Comparison of ENCODE assay signal across 33 cellular contexts in genomic region chr5:103772248-103772647, GRCh38.
"Had no signal": no experiment of that assay in that cellular context is flagged by ENCODE, and none has a peak within 500 bp of the region (broad histone marks: within the 10 kb centered on the region; RNA-seq: fewer than 3 reads in every experiment).

No MANE protein-coding gene starts in this region.

- H3K27me3 ChIP-seq: adrenal gland, ascending aorta, brain microvascular endothelial cell, breast epithelium, cardiac muscle cell had no signal

- H3K9me3 ChIP-seq: adrenal gland, ascending aorta, breast epithelium had no signal

- DNase-seq: activated effector memory CD4-positive, alpha-beta T cell treated with anti-CD3 and anti-CD28 coated beads, Interleukin-2, amount 50 U/mL, for 16 hours; activated effector memory CD4-positive, alpha-beta T cell treated with Interleukin-2 at 50 U/mL for 16 hours; activated gamma-delta T cell; activated gamma-delta T cell treated with Interleukin-2 at 50 U/mL for 16 hours; activated naive CD4-positive, alpha-beta T cell; activated naive CD4-positive, alpha-beta T cell treated with anti-CD3 and anti-CD28 coated beads for 36 hours; activated naive CD4-positive, alpha-beta T cell treated with anti-CD3 and anti-CD28 coated beads, Interleukin-2, amount 10 ng/mL, durations not matched to agents 7 days and 5 days; activated naive CD4-positive, alpha-beta T cell treated with anti-CD3 and anti-CD28 coated beads, Interleukin-2, amount 50 U/mL, for 16 hours; activated naive CD4-positive, alpha-beta T cell treated with Interleukin-2 at 50 U/mL for 16 hours; activated naive CD8-positive, alpha-beta T cell treated with anti-CD3 and anti-CD28 coated beads for 36 hours; activated naive CD8-positive, alpha-beta T cell treated with anti-CD3 and anti-CD28 coated beads, Interleukin-2, amount 10 ng/mL, durations not matched to agents 7 days and 5 days; activated naive CD8-positive, alpha-beta T cell treated with anti-CD3 and anti-CD28 coated beads, Interleukin-2, amount 50 U/mL, for 24 hours; activated T-cell treated with anti-CD3 and anti-CD28 coated beads, Interleukin-2, amount 50 U/mL, for 1 hour; activated T-cell treated with anti-CD3 and anti-CD28 coated beads, Interleukin-2, amount 50 U/mL, for 24 hours; activated T-cell treated with anti-CD3 and anti-CD28 coated beads, Interleukin-2, amount 50 U/mL, for 4 hours; activated T-cell treated with anti-CD3 and anti-CD28 coated beads, Interleukin-2, amount 50 U/mL, for 48 hours; activated T-cell treated with anti-CD3 and anti-CD28 coated beads, Interleukin-2, amount 50 U/mL, for 72 hours; adrenal gland; amniotic stem cell; amygdala; anterior cingulate cortex; aorta; brain microvascular endothelial cell; caudate nucleus; central memory CD4-positive, alpha-beta T cell; cerebellar nuclear complex had no signal

- ATAC-seq: activated naive CD4-positive, alpha-beta T cell treated with anti-CD3 and anti-CD28 coated beads, Interleukin-2, amount 50 U/mL, for 72 hours; activated naive CD8-positive, alpha-beta T cell treated with anti-CD3 and anti-CD28 coated beads, Interleukin-2, amount 50 U/mL, for 24 hours; activated T-cell treated with anti-CD3 and anti-CD28 coated beads, Interleukin-2, amount 50 U/mL, for 4 hours; activated T-cell treated with anti-CD3 and anti-CD28 coated beads, Interleukin-2, amount 50 U/mL, for 72 hours; activated T-helper 17 cell treated with anti-CD3 and anti-CD28 coated beads, Interleukin-2, amount 50 U/mL, for 72 hours had no signal

- H3K4me1 ChIP-seq: ascending aorta, breast epithelium had no signal

- FAIRE-seq: astrocyte, bronchial epithelial cell had no signal

- H3K36me3 ChIP-seq: adrenal gland, ascending aorta, brain microvascular endothelial cell, breast epithelium, cardiac muscle cell had no signal

- H3K4me3 ChIP-seq: adrenal gland, ascending aorta, breast epithelium, cardiac muscle cell had no signal

- H3K27ac ChIP-seq: adrenal gland, ascending aorta, brain microvascular endothelial cell, breast epithelium, cardiac muscle cell had no signal
